ENCODE assay signal across 28 cellular contexts in the genomic region with DNA sequence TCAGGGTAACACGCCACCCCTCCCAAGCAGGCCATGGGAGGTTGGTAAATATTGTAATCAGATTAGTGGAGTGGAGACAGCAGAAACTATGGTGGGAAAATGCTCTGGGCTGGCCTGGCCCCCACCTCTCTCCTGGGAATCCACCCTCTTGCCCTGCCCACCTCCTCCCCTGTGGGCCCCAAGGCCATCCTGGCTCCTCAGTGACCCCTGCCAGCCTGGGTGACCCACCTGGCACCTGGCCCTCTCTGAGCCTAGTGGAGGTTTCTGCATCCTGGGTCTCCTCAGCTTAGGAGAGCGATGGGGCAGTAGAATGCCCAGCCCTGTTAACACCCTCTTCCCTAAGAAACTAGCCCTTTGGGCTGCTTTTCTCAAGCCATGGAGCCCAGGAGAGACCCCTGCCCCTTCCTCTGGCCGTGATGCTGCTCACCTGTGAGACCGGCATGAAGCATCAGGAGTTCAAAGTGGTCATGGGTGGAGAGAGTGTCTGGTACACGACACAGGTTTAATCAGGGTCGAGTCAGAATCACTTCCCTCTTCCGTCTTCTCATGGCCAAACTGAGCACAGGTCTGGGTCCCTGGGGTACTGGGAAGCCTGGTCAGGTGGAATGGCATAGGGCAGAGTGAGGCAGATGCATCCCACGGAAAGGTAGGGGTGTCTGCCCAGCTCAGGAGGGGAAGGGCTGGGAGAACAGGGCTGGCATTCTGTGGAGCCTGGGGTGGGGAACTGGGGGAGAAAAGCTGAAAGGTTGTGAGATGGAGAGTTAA. TPM values are rescaled to one million over a fixed set of nuclear protein-coding genes. Genes with fewer than 3 reads are reported as not detected.
"Had no signal": no experiment of that assay in that cellular context is flagged by ENCODE, and none has a peak within 500 bp of the region (broad histone marks: within the 10 kb centered on the region; RNA-seq: fewer than 3 reads in every experiment).

No MANE protein-coding gene starts in this region.

- H3K9me3 ChIP-seq: adrenal gland had no signal

- H3K27me3 ChIP-seq: adrenal gland had no signal

- H3K4me3 ChIP-seq: adrenal gland, SK-N-MC had no signal

- H3K27ac Mint-ChIP-seq: activated CD4-positive, alpha-beta memory T cell treated with anti-CD3 and anti-CD28 coated beads, Interleukin-2, amount 10 ng/mL, durations not matched to agents 7 days and 5 days; activated CD4-positive, alpha-beta T cell treated with anti-CD3 and anti-CD28 coated beads for 36 hours; activated naive CD8-positive, alpha-beta T cell treated with anti-CD3 and anti-CD28 coated beads, Interleukin-2, amount 10 ng/mL, durations not matched to agents 7 days and 5 days; activated T-helper 17 cell treated with anti-CD3 and anti-CD28 coated beads, Interleukin-2, amount 50 U/mL, for 72 hours had no signal

- H3K4me3 Mint-ChIP-seq: activated CD4-positive, alpha-beta memory T cell treated with anti-CD3 and anti-CD28 coated beads, Interleukin-2, amount 10 ng/mL, durations not matched to agents 7 days and 5 days; activated CD4-positive, alpha-beta T cell treated with anti-CD3 and anti-CD28 coated beads for 36 hours; activated naive CD8-positive, alpha-beta T cell treated with anti-CD3 and anti-CD28 coated beads, Interleukin-2, amount 10 ng/mL, durations not matched to agents 7 days and 5 days; activated T-helper 17 cell treated with anti-CD3 and anti-CD28 coated beads, Interleukin-2, amount 50 U/mL, for 72 hours had no signal

- H3K9me3 Mint-ChIP-seq: activated CD4-positive, alpha-beta memory T cell treated with anti-CD3 and anti-CD28 coated beads, Interleukin-2, amount 10 ng/mL, durations not matched to agents 7 days and 5 days; activated naive CD8-positive, alpha-beta T cell treated with anti-CD3 and anti-CD28 coated beads, Interleukin-2, amount 10 ng/mL, durations not matched to agents 7 days and 5 days; activated T-helper 17 cell treated with anti-CD3 and anti-CD28 coated beads, Interleukin-2, amount 50 U/mL, for 72 hours had no signal

- H3K36me3 ChIP-seq: adrenal gland had no signal

- H3K36me3 Mint-ChIP-seq: activated naive CD8-positive, alpha-beta T cell treated with anti-CD3 and anti-CD28 coated beads, Interleukin-2, amount 10 ng/mL, durations not matched to agents 7 days and 5 days had no signal

- DNase-seq: activated CD4-positive, alpha-beta memory T cell treated with anti-CD3 and anti-CD28 coated beads, Interleukin-2, amount 10 ng/mL, durations not matched to agents 7 days and 5 days; activated CD4-positive, alpha-beta T cell treated with anti-CD3 and anti-CD28 coated beads for 36 hours; activated CD4-positive, alpha-beta T cell treated with anti-CD3 and anti-CD28 coated beads, Interleukin-2, amount 50 U/mL, for 1 hour; activated naive CD4-positive, alpha-beta T cell treated with anti-CD3 and anti-CD28 coated beads, Interleukin-2, amount 50 U/mL, for 16 hours; activated naive CD8-positive, alpha-beta T cell treated with anti-CD3 and anti-CD28 coated beads, Interleukin-2, amount 10 ng/mL, durations not matched to agents 7 days and 5 days; activated T-cell treated with anti-CD3 and anti-CD28 coated beads for 4 hours; activated T-cell treated with anti-CD3 and anti-CD28 coated beads, Interleukin-2, amount 50 U/mL, for 48 hours; adrenal gland; anterior cingulate cortex; Karpas-422; MM.1S; NCI-H1105 treated with DMSO at 0.1 percent for 48 hours; NCI-H146; NCI-H187 treated with DMSO at 0.1 percent for 48 hours; NCI-H2081 treated with DMSO at 0.1 percent for 48 hours; NCI-H226; NCI-H526; NCI-H774; SIG-M5; T-helper 1 cell had no signal

- H3K4me1 Mint-ChIP-seq: activated CD4-positive, alpha-beta memory T cell treated with anti-CD3 and anti-CD28 coated beads, Interleukin-2, amount 10 ng/mL, durations not matched to agents 7 days and 5 days; activated CD4-positive, alpha-beta T cell treated with anti-CD3 and anti-CD28 coated beads for 36 hours; activated naive CD8-positive, alpha-beta T cell treated with anti-CD3 and anti-CD28 coated beads, Interleukin-2, amount 10 ng/mL, durations not matched to agents 7 days and 5 days; activated T-helper 17 cell treated with anti-CD3 and anti-CD28 coated beads, Interleukin-2, amount 50 U/mL, for 72 hours had no signal

- H3K4me1 ChIP-seq: adrenal gland had no signal

- H3K27ac ChIP-seq: adrenal gland, SK-N-MC, VCaP had no signal

- ATAC-seq: activated CD4-positive, alpha-beta T cell treated with anti-CD3 and anti-CD28 coated beads for 36 hours; activated T-helper 17 cell treated with anti-CD3 and anti-CD28 coated beads, Interleukin-2, amount 50 U/mL, for 72 hours had no signal

RNA-seq across cellular contexts. Expression of gene DMBX1, which starts 10.7 kb away (rescaled TPM):
- total RNA-seq: activated CD8-positive, alpha-beta memory T cell treated with anti-CD3 and anti-CD28 coated beads for 36 hours; cardiac septum; NCI-H460; OCI-LY7; RPMI7951 had no signal
